8 cellular contexts compared by ENCODE assay signal in genomic region chr2:19362652-19363473, GRCh38. TPM values are rescaled to one million over a fixed set of nuclear protein-coding genes. Genes with fewer than 3 reads are reported as not detected.
DNase-seq lines count a peak whose midpoint lies in the region; ATAC-seq and TF ChIP-seq lines count a peak whose summit lies in the region.

No MANE protein-coding gene starts in this region.

- intact Hi-C loops in vagina (cut with DNase I): loop anchor here (5.0 to 10.0 kb wide), 2 partner anchors 928 to 976 kb away; no protein-coding TSS in a partner anchor

- H3K79me2 ChIP-seq in neural progenitor cell (ENCODE audit: low read depth): no peaks in the 10 kb centered on the region

- H3K27me3 ChIP-seq in neural progenitor cell: peaks cover 100% of the 10 kb centered on the region
- no peaks in the 10 kb centered on the region for H3K27me3 ChIP-seq in vagina

- H3F3A ChIP-seq in neural progenitor cell (ENCODE audit: low read depth): peaks cover 20% of the 10 kb centered on the region

- ATAC-seq in HG03457 (IDR thresholded peaks at IDR 0.05; ENCODE audit: unreplicated experiment): peak; percentile 46
- ATAC-seq in activated T-cell treated with anti-CD3 and anti-CD28 coated beads, Interleukin-2, amount 50 U/mL, for 72 hours (replicated peaks in 1 of 2): peak; percentile 38 to 44

- in situ Hi-C loops in GM13977 (cut with MboI; ENCODE audit: low pct_unique_long_range_greater_than_20kb, low sequenced_read_pairs, unreplicated experiment): loop anchor here (25.0 kb wide), 2 partner anchors 601 to 851 kb away; no protein-coding TSS in a partner anchor

- peaks cover 47% of the 10 kb centered on the region for H4K20me1 ChIP-seq in neural progenitor cell (ENCODE audit: low read depth)

- no peak overlapping the region for H2AFZ ChIP-seq in neural progenitor cell (replicated peaks)

- H3K4me3 ChIP-seq in neural progenitor cell (peak overlapping the region; percentile 35), vagina (peak overlapping the region; percentile 55 to 67)

- peaks cover 58% of the 10 kb centered on the region for H3K27me3 Mint-ChIP-seq in activated T-cell treated with anti-CD3 and anti-CD28 coated beads, Interleukin-2, amount 50 U/mL, for 72 hours (ENCODE audit: low read depth)
- peaks cover 64% of the 10 kb centered on the region for H3K27me3 Mint-ChIP-seq in neural progenitor cell (ENCODE audit: insufficient read depth, low read depth)

- H3K9me3 Mint-ChIP-seq in activated T-cell treated with anti-CD3 and anti-CD28 coated beads, Interleukin-2, amount 50 U/mL, for 72 hours: no peaks in the 10 kb centered on the region
- peaks cover 2% of the 10 kb centered on the region for H3K9me3 Mint-ChIP-seq in neural progenitor cell

- H3K36me3 ChIP-seq in neural progenitor cell (no peaks in the 10 kb centered on the region), vagina (no peaks in the 10 kb centered on the region)

- H3K27ac Mint-ChIP-seq in activated T-cell treated with anti-CD3 and anti-CD28 coated beads, Interleukin-2, amount 50 U/mL, for 72 hours: peak overlapping the region; percentile 81
- H3K27ac Mint-ChIP-seq in neural progenitor cell: no peak overlapping the region

- H3K36me3 Mint-ChIP-seq in activated T-cell treated with anti-CD3 and anti-CD28 coated beads, Interleukin-2, amount 50 U/mL, for 72 hours (ENCODE audit: insufficient read depth in 2 of 2): no peaks in the 10 kb centered on the region
- H3K36me3 Mint-ChIP-seq in neural progenitor cell: no peaks in the 10 kb centered on the region

- H3K4me1 Mint-ChIP-seq in activated T-cell treated with anti-CD3 and anti-CD28 coated beads, Interleukin-2, amount 50 U/mL, for 72 hours (ENCODE audit: low read depth): peaks cover 34% of the 10 kb centered on the region
- peaks cover 24% of the 10 kb centered on the region for H3K4me1 Mint-ChIP-seq in neural progenitor cell

- H3K27ac ChIP-seq in neural progenitor cell (no peak overlapping the region), vagina (peak overlapping the region; percentile 51)

- H3K9me3 ChIP-seq in neural progenitor cell (ENCODE audit: low read depth): no peaks in the 10 kb centered on the region
- no peaks in the 10 kb centered on the region for H3K9me3 ChIP-seq in vagina

- H3K9ac ChIP-seq in neural progenitor cell: no peak overlapping the region

- peak overlapping the region; percentile 89 to 96 for H3K4me3 Mint-ChIP-seq in activated T-cell treated with anti-CD3 and anti-CD28 coated beads, Interleukin-2, amount 50 U/mL, for 72 hours
- peak overlapping the region; percentile 81 for H3K4me3 Mint-ChIP-seq in neural progenitor cell

- DNase-seq in AG08396 (ENCODE audit: low spot score) (peak; percentile 81), GM13977 (ENCODE audit: low spot score) (peak; percentile 65), NCI-H526 (lab: John Stamatoyannopoulos, UW) (peak; percentile 79 to 96), foreskin melanocyte (peak; percentile 55), neural progenitor cell (ENCODE audit: low spot score) (peak; percentile 90), vagina (ENCODE audit: extremely low spot score in 2 of 2) (peak in 1 of 2 donors; percentile 89)
- DNase-seq in activated T-cell treated with anti-CD3 and anti-CD28 coated beads, Interleukin-2, amount 50 U/mL, for 72 hours: peak; percentile 46 to 56

- peaks cover 18% of the 10 kb centered on the region for H3K4me1 ChIP-seq in neural progenitor cell
- peaks cover 22% of the 10 kb centered on the region for H3K4me1 ChIP-seq in vagina

- TF ChIP-seq POLR2A in vagina (IDR thresholded peaks at IDR 0.05): no peak

- TF ChIP-seq CTCF in GM13977 (IDR thresholded peaks at IDR 0.05; ENCODE audit: extremely low read depth, insufficient read depth, missing control alignments) (peak; percentile 63), neural progenitor cell (IDR thresholded peaks at IDR 0.05) (peak; percentile 87), vagina (IDR thresholded peaks at IDR 0.05) (peak; percentile 26 to 79 (median 73))

- H3K4me2 ChIP-seq in neural progenitor cell: peak overlapping the region; percentile 70

RNA-seq across cellular contexts. Expression of gene OSR1, which starts 4.4 kb away (rescaled TPM):
- not detected for total RNA-seq in activated T-cell treated with anti-CD3 and anti-CD28 coated beads, Interleukin-2, amount 50 U/mL, for 72 hours
- total RNA-seq in neural progenitor cell (ENCODE audit: low replicate concordance) (not detected in 2 replicates), vagina (5.9 TPM)
